In genomic region chr6:137926207-137926731, GRCh38 we compare ENCODE assay signal across 1 cellular context.
TF ChIP-seq lines count a peak whose summit lies in the region.

No MANE protein-coding gene starts in this region.

TF ChIP-seq in K562, 482 proteins besides CTCF, POLR2A, EP300 and RAD21 (continued from another document and continues in another):
- TF ChIP-seq, protein P1, sequence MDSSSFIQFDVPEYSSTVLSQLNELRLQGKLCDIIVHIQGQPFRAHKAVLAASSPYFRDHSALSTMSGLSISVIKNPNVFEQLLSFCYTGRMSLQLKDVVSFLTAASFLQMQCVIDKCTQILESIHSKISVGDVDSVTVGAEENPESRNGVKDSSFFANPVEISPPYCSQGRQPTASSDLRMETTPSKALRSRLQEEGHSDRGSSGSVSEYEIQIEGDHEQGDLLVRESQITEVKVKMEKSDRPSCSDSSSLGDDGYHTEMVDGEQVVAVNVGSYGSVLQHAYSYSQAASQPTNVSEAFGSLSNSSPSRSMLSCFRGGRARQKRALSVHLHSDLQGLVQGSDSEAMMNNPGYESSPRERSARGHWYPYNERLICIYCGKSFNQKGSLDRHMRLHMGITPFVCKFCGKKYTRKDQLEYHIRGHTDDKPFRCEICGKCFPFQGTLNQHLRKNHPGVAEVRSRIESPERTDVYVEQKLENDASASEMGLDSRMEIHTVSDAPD (CRISPR knock-in tag; IDR thresholded peaks at IDR 0.05) = no peak
- TF ChIP-seq ZC3H4 (CRISPR knock-in tag; IDR thresholded peaks at IDR 0.05; ENCODE audit: borderline replicate concordance) (no peak), MBD2 (IDR thresholded peaks at IDR 0.05; ENCODE audit: borderline replicate concordance, low read depth) (no peak), LEF1 (IDR thresholded peaks at IDR 0.05) (peak; percentile 74; the same call in 1 of the 2 replicates), KDM5B (IDR thresholded peaks at IDR 0.05; ENCODE audit: insufficient replicate concordance, low read depth, low read length) (no peak), TCF3 (CRISPR knock-in tag; IDR thresholded peaks at IDR 0.05) (peak; percentile 35; the same call in 1 of the 2 replicates), SNIP1 (IDR thresholded peaks at IDR 0.05; ENCODE audit: low read depth) (no peak), MECOM (CRISPR knock-in tag; IDR thresholded peaks at IDR 0.05) (no peak), ZBTB9 (CRISPR knock-in tag; IDR thresholded peaks at IDR 0.05) (no peak), TAL1 (IDR thresholded peaks at IDR 0.05) (peak; percentile 32), ZNF12 (CRISPR knock-in tag; IDR thresholded peaks at IDR 0.05) (no peak), EGR1 (conservative IDR thresholded peaks at IDR 0.05) (peak; percentile 44; the same call in 1 of the 2 replicates), ATF2 (CRISPR knock-in tag; IDR thresholded peaks at IDR 0.05) (no peak), CREM (IDR thresholded peaks at IDR 0.05; ENCODE audit: low read depth) (0 out of 2 replicates have a peak, but pooled peaks have one; percentile 2), ZNF583 (CRISPR knock-in tag; IDR thresholded peaks at IDR 0.05) (no peak), SRSF1 (IDR thresholded peaks at IDR 0.05; ENCODE audit: low read depth, low read length) (no peak), HNRNPH1 (optimal IDR thresholded peaks at IDR 0.05; ENCODE audit: low read depth, low read length) (no peak), CTBP1 (IDR thresholded peaks at IDR 0.05; ENCODE audit: borderline replicate concordance) (no peak), NR1H2 (CRISPR knock-in tag; IDR thresholded peaks at IDR 0.05) (0 out of 2 replicates have a peak, but pooled peaks have one; percentile 56), NR4A1 (CRISPR knock-in tag; IDR thresholded peaks at IDR 0.05) (no peak), NR4A1 (tag; IDR thresholded peaks at IDR 0.05) (no peak), GABPB2 (CRISPR knock-in tag; conservative IDR thresholded peaks at IDR 0.05) (no peak), BCOR (IDR thresholded peaks at IDR 0.05) (no peak), CBX1 (IDR thresholded peaks at IDR 0.05; ENCODE audit: low read depth) (no peak), ZHX1 (conservative IDR thresholded peaks at IDR 0.05; ENCODE audit: low read length) (no peak), FUS (optimal IDR thresholded peaks at IDR 0.05; ENCODE audit: low read depth, low read length) (no peak), SIRT6 (IDR thresholded peaks at IDR 0.05; ENCODE audit: low read depth, low read length) (no peak), CHD2 (IDR thresholded peaks at IDR 0.05; ENCODE audit: low read depth, low read length) (no peak), HLTF (IDR thresholded peaks at IDR 0.05) (no peak), ZFP1 (CRISPR knock-in tag; IDR thresholded peaks at IDR 0.05) (no peak), CREB5 (CRISPR knock-in tag; IDR thresholded peaks at IDR 0.05) (no peak), ZNF143 (CRISPR knock-in tag; IDR thresholded peaks at IDR 0.05) (no peak), CXXC5 (CRISPR knock-in tag; IDR thresholded peaks at IDR 0.05) (no peak), SFPQ (IDR thresholded peaks at IDR 0.05; ENCODE audit: low read depth, low read length) (no peak)
- TF ChIP-seq, protein P2, sequence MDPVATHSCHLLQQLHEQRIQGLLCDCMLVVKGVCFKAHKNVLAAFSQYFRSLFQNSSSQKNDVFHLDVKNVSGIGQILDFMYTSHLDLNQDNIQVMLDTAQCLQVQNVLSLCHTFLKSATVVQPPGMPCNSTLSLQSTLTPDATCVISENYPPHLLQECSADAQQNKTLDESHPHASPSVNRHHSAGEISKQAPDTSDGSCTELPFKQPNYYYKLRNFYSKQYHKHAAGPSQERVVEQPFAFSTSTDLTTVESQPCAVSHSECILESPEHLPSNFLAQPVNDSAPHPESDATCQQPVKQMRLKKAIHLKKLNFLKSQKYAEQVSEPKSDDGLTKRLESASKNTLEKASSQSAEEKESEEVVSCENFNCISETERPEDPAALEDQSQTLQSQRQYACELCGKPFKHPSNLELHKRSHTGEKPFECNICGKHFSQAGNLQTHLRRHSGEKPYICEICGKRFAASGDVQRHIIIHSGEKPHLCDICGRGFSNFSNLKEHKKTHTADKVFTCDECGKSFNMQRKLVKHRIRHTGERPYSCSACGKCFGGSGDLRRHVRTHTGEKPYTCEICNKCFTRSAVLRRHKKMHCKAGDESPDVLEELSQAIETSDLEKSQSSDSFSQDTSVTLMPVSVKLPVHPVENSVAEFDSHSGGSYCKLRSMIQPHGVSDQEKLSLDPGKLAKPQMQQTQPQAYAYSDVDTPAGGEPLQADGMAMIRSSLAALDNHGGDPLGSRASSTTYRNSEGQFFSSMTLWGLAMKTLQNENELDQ (CRISPR knock-in tag; IDR thresholded peaks at IDR 0.05; ENCODE audit: borderline replicate concordance) = no peak
- TF ChIP-seq, protein P3, sequence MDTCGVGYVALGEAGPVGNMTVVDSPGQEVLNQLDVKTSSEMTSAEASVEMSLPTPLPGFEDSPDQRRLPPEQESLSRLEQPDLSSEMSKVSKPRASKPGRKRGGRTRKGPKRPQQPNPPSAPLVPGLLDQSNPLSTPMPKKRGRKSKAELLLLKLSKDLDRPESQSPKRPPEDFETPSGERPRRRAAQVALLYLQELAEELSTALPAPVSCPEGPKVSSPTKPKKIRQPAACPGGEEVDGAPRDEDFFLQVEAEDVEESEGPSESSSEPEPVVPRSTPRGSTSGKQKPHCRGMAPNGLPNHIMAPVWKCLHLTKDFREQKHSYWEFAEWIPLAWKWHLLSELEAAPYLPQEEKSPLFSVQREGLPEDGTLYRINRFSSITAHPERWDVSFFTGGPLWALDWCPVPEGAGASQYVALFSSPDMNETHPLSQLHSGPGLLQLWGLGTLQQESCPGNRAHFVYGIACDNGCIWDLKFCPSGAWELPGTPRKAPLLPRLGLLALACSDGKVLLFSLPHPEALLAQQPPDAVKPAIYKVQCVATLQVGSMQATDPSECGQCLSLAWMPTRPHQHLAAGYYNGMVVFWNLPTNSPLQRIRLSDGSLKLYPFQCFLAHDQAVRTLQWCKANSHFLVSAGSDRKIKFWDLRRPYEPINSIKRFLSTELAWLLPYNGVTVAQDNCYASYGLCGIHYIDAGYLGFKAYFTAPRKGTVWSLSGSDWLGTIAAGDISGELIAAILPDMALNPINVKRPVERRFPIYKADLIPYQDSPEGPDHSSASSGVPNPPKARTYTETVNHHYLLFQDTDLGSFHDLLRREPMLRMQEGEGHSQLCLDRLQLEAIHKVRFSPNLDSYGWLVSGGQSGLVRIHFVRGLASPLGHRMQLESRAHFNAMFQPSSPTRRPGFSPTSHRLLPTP (IDR thresholded peaks at IDR 0.05; ENCODE audit: borderline replicate concordance, extremely low read depth, insufficient read length) = no peak
- TF ChIP-seq, protein P4, sequence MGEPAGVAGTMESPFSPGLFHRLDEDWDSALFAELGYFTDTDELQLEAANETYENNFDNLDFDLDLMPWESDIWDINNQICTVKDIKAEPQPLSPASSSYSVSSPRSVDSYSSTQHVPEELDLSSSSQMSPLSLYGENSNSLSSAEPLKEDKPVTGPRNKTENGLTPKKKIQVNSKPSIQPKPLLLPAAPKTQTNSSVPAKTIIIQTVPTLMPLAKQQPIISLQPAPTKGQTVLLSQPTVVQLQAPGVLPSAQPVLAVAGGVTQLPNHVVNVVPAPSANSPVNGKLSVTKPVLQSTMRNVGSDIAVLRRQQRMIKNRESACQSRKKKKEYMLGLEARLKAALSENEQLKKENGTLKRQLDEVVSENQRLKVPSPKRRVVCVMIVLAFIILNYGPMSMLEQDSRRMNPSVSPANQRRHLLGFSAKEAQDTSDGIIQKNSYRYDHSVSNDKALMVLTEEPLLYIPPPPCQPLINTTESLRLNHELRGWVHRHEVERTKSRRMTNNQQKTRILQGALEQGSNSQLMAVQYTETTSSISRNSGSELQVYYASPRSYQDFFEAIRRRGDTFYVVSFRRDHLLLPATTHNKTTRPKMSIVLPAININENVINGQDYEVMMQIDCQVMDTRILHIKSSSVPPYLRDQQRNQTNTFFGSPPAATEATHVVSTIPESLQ (CRISPR knock-in tag; IDR thresholded peaks at IDR 0.05) = 0 out of 2 replicates have a peak, but pooled peaks have one; percentile 67
- TF ChIP-seq, protein P5, sequence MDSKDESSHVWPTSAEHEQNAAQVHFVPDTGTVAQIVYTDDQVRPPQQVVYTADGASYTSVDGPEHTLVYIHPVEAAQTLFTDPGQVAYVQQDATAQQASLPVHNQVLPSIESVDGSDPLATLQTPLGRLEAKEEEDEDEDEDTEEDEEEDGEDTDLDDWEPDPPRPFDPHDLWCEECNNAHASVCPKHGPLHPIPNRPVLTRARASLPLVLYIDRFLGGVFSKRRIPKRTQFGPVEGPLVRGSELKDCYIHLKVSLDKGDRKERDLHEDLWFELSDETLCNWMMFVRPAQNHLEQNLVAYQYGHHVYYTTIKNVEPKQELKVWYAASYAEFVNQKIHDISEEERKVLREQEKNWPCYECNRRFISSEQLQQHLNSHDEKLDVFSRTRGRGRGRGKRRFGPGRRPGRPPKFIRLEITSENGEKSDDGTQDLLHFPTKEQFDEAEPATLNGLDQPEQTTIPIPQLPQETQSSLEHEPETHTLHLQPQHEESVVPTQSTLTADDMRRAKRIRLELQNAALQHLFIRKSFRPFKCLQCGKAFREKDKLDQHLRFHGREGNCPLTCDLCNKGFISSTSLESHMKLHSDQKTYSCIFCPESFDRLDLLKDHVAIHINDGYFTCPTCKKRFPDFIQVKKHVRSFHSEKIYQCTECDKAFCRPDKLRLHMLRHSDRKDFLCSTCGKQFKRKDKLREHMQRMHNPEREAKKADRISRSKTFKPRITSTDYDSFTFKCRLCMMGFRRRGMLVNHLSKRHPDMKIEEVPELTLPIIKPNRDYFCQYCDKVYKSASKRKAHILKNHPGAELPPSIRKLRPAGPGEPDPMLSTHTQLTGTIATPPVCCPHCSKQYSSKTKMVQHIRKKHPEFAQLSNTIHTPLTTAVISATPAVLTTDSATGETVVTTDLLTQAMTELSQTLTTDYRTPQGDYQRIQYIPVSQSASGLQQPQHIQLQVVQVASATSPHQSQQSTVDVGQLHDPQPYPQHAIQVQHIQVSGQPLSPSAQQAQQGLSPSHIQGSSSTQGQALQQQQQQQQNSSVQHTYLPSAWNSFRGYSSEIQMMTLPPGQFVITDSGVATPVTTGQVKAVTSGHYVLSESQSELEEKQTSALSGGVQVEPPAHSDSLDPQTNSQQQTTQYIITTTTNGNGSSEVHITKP (IDR thresholded peaks at IDR 0.05; ENCODE audit: partially characterized antibody) = peak; percentile 77
